Comparison of ENCODE assay signal across 7 cellular contexts in the genomic region with DNA sequence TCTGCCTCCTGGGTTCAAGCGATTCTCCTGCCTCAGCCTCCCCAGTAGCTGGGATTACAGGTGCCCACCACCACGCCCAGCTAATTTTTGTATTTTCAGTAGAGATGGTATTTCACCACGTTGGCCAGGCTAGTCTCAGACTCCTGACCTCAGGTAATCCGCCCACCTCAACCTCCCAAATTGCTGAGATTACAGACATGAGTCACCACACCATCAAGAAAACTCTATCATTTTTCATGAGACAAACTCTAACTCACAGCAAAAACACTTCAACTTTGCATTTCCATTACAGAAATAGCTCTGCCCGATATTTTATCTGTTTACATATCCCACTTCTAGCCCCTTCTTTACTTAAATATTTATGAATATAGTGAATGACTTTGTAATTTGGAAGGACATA.
A peak's percentile ranks its signal among the peaks of the same experiment; 100 is the strongest.
DNase-seq lines count a peak whose midpoint lies in the region; ATAC-seq, FAIRE-seq and TF ChIP-seq lines count a peak whose summit lies in the region.
"Not testable (repeated sequence)": the region's sequence is repeated elsewhere in the genome, so short reads cannot be mapped to it uniquely, and the experiment has no call there.

No MANE protein-coding gene starts in this region.

- not testable (repeated sequence) for H3K9ac ChIP-seq in PC-3 (ENCODE audit: low read length); astrocyte (ENCODE audit: low read length)

- 0 out of 2 replicates have a peak overlapping the region, but pooled peaks have one; percentile 15 for H2AFZ ChIP-seq in GM23338
- not testable (repeated sequence) for H2AFZ ChIP-seq in PC-3 (ENCODE audit: low read length); astrocyte (ENCODE audit: low read depth, low read length)

- H3K36me3 ChIP-seq in GM23338 (ENCODE audit: insufficient read depth); PC-3 (ENCODE audit: low read depth, low read length); astrocyte (ENCODE audit: insufficient read depth, low read length); bronchial epithelial cell (ENCODE audit: control insufficient read depth, insufficient read depth, low read length): not testable (repeated sequence)

- not testable (repeated sequence) for H3K4me2 ChIP-seq in GM23338; PC-3 (ENCODE audit: low read length); astrocyte (ENCODE audit: low read length)

- not testable (repeated sequence) for ATAC-seq in GM23338, PC-3

- not testable (repeated sequence) for H3K27ac Mint-ChIP-seq in GM23338; astrocyte (ENCODE audit: unreplicated experiment); MCF 10A (ENCODE audit: low read depth, unreplicated experiment)

- not testable (repeated sequence) for H3K27me3 ChIP-seq in GM23338 (ENCODE audit: insufficient read depth); PC-3 (ENCODE audit: low read length); astrocyte (ENCODE audit: insufficient read depth, low read length); bronchial epithelial cell (ENCODE audit: control insufficient read depth, insufficient read depth, low read length)

- H3K79me2 ChIP-seq in GM23338 (replicated peaks; ENCODE audit: insufficient read depth); PC-3 (ENCODE audit: low read length); astrocyte (ENCODE audit: insufficient read depth, low read length): not testable (repeated sequence)

- H3K4me1 Mint-ChIP-seq in GM23338; astrocyte (ENCODE audit: low read depth, unreplicated experiment); MCF 10A (ENCODE audit: insufficient read depth, unreplicated experiment): not testable (repeated sequence)

- H3K36me3 Mint-ChIP-seq in GM23338 (ENCODE audit: low read depth); astrocyte (ENCODE audit: low read depth, unreplicated experiment); MCF 10A (ENCODE audit: insufficient read depth, unreplicated experiment): not testable (repeated sequence)

- H3K4me3 Mint-ChIP-seq in GM23338; astrocyte (ENCODE audit: unreplicated experiment); MCF 10A (ENCODE audit: unreplicated experiment): not testable (repeated sequence)

- POLR2A ChIA-PET in PC-3 (lab: Charles Lee; ENCODE audit: unreplicated experiment); MCF 10A (lab: Yijun Ruan, JAX): not testable (repeated sequence)

- not testable (repeated sequence) for H4K20me1 ChIP-seq in GM23338 (replicated peaks; ENCODE audit: insufficient read depth); PC-3 (ENCODE audit: low read length); astrocyte (ENCODE audit: insufficient read depth, low read length)

- not testable (repeated sequence) for H3K9me2 ChIP-seq in GM23338 (ENCODE audit: insufficient read depth); PC-3 (replicated peaks; ENCODE audit: low read length)

- H3K9me3 ChIP-seq in PC-3 (ENCODE audit: low read length); astrocyte (ENCODE audit: insufficient read depth, low read depth, low read length): not testable (repeated sequence)

- not testable (repeated sequence) for H3K9me3 Mint-ChIP-seq in GM23338; astrocyte (ENCODE audit: unreplicated experiment); MCF 10A (ENCODE audit: unreplicated experiment)

- H3F3A ChIP-seq in GM23338 (replicated peaks; ENCODE audit: low read depth); PC-3 (ENCODE audit: low read length, unreplicated experiment): not testable (repeated sequence)

- not testable (repeated sequence) for H3K4me1 ChIP-seq in GM23338 (ENCODE audit: insufficient read depth); PC-3 (ENCODE audit: insufficient read depth, low read length); astrocyte (ENCODE audit: insufficient read depth, low read length)

- not testable (repeated sequence) for H3K27me3 Mint-ChIP-seq in GM23338 (ENCODE audit: insufficient read depth, low read depth, poor library complexity); astrocyte (ENCODE audit: low read depth, unreplicated experiment); MCF 10A (ENCODE audit: insufficient read depth, unreplicated experiment)

- not testable (repeated sequence) for H3K4me3 ChIP-seq in GM23338; PC-3 (ENCODE audit: low read length); astrocyte (ENCODE audit: insufficient read depth, low read depth, low read length); bronchial epithelial cell (ENCODE audit: low read depth, low read length)

- not testable (repeated sequence) for BruUV-seq in PC-3 (replicated peaks; lab: Mats Ljungman, UMichigan); MCF 10A (replicated peaks; lab: Mats Ljungman, UMichigan)

- not testable (repeated sequence) for DNase-seq in GM23338 (ENCODE audit: low spot score)
- DNase-seq in M059J (ENCODE audit: low read depth) (peak; percentile 9), PC-3 (peak; percentile 11), astrocyte (ENCODE audit: low read depth) (peak; percentile 30), MCF 10A (ENCODE audit: unreplicated experiment) (peak; percentile 6), bronchial epithelial cell (ENCODE audit: low read depth) (peak; percentile 54), iris pigment epithelial cell (ENCODE audit: low read depth) (peak; percentile 17)

- FAIRE-seq in astrocyte (lab: Jason Lieb, UNC); bronchial epithelial cell (lab: Jason Lieb, UNC): not testable (repeated sequence)

- CTCF ChIA-PET in PC-3 (lab: Charles Lee): not testable (repeated sequence)
- CTCF ChIA-PET in MCF 10A (lab: Yijun Ruan, JAX): interaction anchor here (0.6 kb wide), 1 partner anchor 465 kb away, joined by 3 read pairs; no protein-coding TSS in a partner anchor

- H3K27ac ChIP-seq in GM23338 (ENCODE audit: low read depth); PC-3 (ENCODE audit: low read length); astrocyte (ENCODE audit: low read depth, low read length): not testable (repeated sequence)

- not testable (repeated sequence) for TF ChIP-seq CTCF in GM23338 (conservative IDR thresholded peaks at IDR 0.05; ENCODE audit: low read depth in 2 of 2); PC-3 (conservative IDR thresholded peaks at IDR 0.05; ENCODE audit: low read depth, low read length); astrocyte (IDR thresholded peaks at IDR 0.05; ENCODE audit: insufficient read depth, low read depth, low read length); MCF 10A (IDR thresholded peaks at IDR 0.05; ENCODE audit: unreplicated experiment); bronchial epithelial cell (IDR thresholded peaks at IDR 0.05; ENCODE audit: insufficient read depth, low read length, severe bottlenecking)

- intact Hi-C loops in PC-3 (cut with micrococcal nuclease); MCF 10A (cut with micrococcal nuclease): not testable (repeated sequence)
